26 cellular contexts compared by ENCODE assay signal in genomic region chr16:67878846-67879245, GRCh38. TPM values are rescaled to one million over a fixed set of nuclear protein-coding genes. Genes with fewer than 3 reads are reported as not detected.
"Had no signal": no experiment of that assay in that cellular context is flagged by ENCODE, and none has a peak within 500 bp of the region (broad histone marks: within the 10 kb centered on the region; RNA-seq: fewer than 3 reads in every experiment).

No MANE protein-coding gene starts in this region.

- H3K4me3 ChIP-seq: colonic mucosa, esophagus squamous epithelium, gastrocnemius medialis, heart right ventricle, left lung, lower lobe of right lung, mucosa of descending colon had no signal

- H3K9me3 ChIP-seq: colonic mucosa, esophagus squamous epithelium, gastrocnemius medialis, heart right ventricle, left lung, lower lobe of right lung, mucosa of descending colon had no signal

- DNase-seq: colonic mucosa; cortex of kidney; effector CD8-positive, alpha-beta T cell; effector memory CD8-positive, alpha-beta T cell; endodermal cell; erythroblast; esophagus squamous epithelium; foreskin fibroblast; foreskin melanocyte; gastrocnemius medialis; glutamatergic neuron; head of caudate nucleus; heart right ventricle; hippocampal formation; left cardiac atrium; left lung; left ventricle myocardium superior; lower lobe of right lung; mesenchymal stem cell; mucosa of descending colon had no signal

- H3K27me3 ChIP-seq: colonic mucosa, esophagus squamous epithelium, gastrocnemius medialis, heart right ventricle, left lung had no signal

- H3K27ac ChIP-seq: colonic mucosa, epithelial cell of prostate, esophagus squamous epithelium, heart right ventricle, left lung, lower lobe of right lung had no signal

- ATAC-seq: effector memory CD8-positive, alpha-beta T cell; esophagus mucosa; gastrocnemius medialis; heart right ventricle; left cardiac atrium; left lung; left ventricle myocardium superior; lower lobe of right lung; mucosa of descending colon had no signal

RNA-seq across cellular contexts. Expression of gene NRN1L, which starts 5.8 kb away (rescaled TPM):
- total RNA-seq: esophagus mucosa, left ventricle myocardium superior, lung microvascular endothelial cell, mesenteric fat pad, mesothelial cell of epicardium had no signal
- polyA plus RNA-seq: keratinocyte had no signal
